Comparison of ENCODE assay signal across 1 cellular context in genomic region chr4:6892190-6892908, GRCh38.
TF ChIP-seq lines count a peak whose summit lies in the region.

No MANE protein-coding gene starts in this region.

TF ChIP-seq in K562, 482 proteins besides CTCF, POLR2A, EP300 and RAD21 (continued from another document):
- TF ChIP-seq CUX1 (CRISPR knock-in tag; IDR thresholded peaks at IDR 0.05) (0 out of 2 replicates have a peak, but pooled peaks have one; percentile 9), ZNF717 (CRISPR knock-in tag; IDR thresholded peaks at IDR 0.05) (0 out of 2 replicates have a peak, but pooled peaks have one; percentile 26), GABPA (tag; conservative IDR thresholded peaks at IDR 0.05; ENCODE audit: low read depth) (peak; percentile 36; the same call in 1 of the 2 replicates)
